ENCODE assay signal across 13 cellular contexts in genomic region chr6:109424946-109425345, GRCh38.
"Had no signal": no experiment of that assay in that cellular context is flagged by ENCODE, and none has a peak within 500 bp of the region (broad histone marks: within the 10 kb centered on the region; RNA-seq: fewer than 3 reads in every experiment).

No MANE protein-coding gene starts in this region.

- H3K4me3 Mint-ChIP-seq: activated CD4-positive, alpha-beta T cell treated with anti-CD3 and anti-CD28 coated beads for 36 hours; activated naive CD8-positive, alpha-beta T cell treated with anti-CD3 and anti-CD28 coated beads, Interleukin-2, amount 50 U/mL, for 24 hours; activated T-helper 1 cell treated with anti-CD3 and anti-CD28 coated beads, Interleukin-12 subunit alpha, Interleukin-12 subunit beta, Interleukin-2, Interleukin-4 antibody, amounts not matched to agents 30 ng/mL and 10 ng/mL and 1 ng/mL, durations not matched to agents 14 hours and 24 hours and 36 hours; mesothelial cell of epicardium; stimulated activated memory B cell treated with anti-CD40 and anti-IgM and Interleukin-4, amounts not matched to agents 10 μg/mL and 1 μg/mL and 100 μg/mL, for 72 hours; T-cell had no signal

- H3K4me3 ChIP-seq: coronary artery, transverse colon had no signal

- H3K36me3 ChIP-seq: transverse colon, WERI-Rb-1 had no signal

- H3K27me3 Mint-ChIP-seq: activated CD4-positive, alpha-beta T cell treated with anti-CD3 and anti-CD28 coated beads for 36 hours; activated naive CD8-positive, alpha-beta T cell treated with anti-CD3 and anti-CD28 coated beads, Interleukin-2, amount 50 U/mL, for 24 hours; stimulated activated memory B cell treated with anti-CD40 and anti-IgM and Interleukin-4, amounts not matched to agents 10 μg/mL and 1 μg/mL and 100 μg/mL, for 72 hours had no signal

- H3K27ac Mint-ChIP-seq: activated CD4-positive, alpha-beta T cell treated with anti-CD3 and anti-CD28 coated beads for 36 hours; activated naive CD8-positive, alpha-beta T cell treated with anti-CD3 and anti-CD28 coated beads, Interleukin-2, amount 50 U/mL, for 24 hours; activated T-helper 1 cell treated with anti-CD3 and anti-CD28 coated beads, Interleukin-12 subunit alpha, Interleukin-12 subunit beta, Interleukin-2, Interleukin-4 antibody, amounts not matched to agents 30 ng/mL and 10 ng/mL and 1 ng/mL, durations not matched to agents 14 hours and 24 hours and 36 hours; mesothelial cell of epicardium; stimulated activated memory B cell treated with anti-CD40 and anti-IgM and Interleukin-4, amounts not matched to agents 10 μg/mL and 1 μg/mL and 100 μg/mL, for 72 hours; T-cell had no signal

- H3K9me3 Mint-ChIP-seq: activated naive CD8-positive, alpha-beta T cell treated with anti-CD3 and anti-CD28 coated beads, Interleukin-2, amount 50 U/mL, for 24 hours; activated T-helper 1 cell treated with anti-CD3 and anti-CD28 coated beads, Interleukin-12 subunit alpha, Interleukin-12 subunit beta, Interleukin-2, Interleukin-4 antibody, amounts not matched to agents 30 ng/mL and 10 ng/mL and 1 ng/mL, durations not matched to agents 14 hours and 24 hours and 36 hours; mesothelial cell of epicardium; stimulated activated memory B cell treated with anti-CD40 and anti-IgM and Interleukin-4, amounts not matched to agents 10 μg/mL and 1 μg/mL and 100 μg/mL, for 72 hours; T-cell had no signal

- H3K27me3 ChIP-seq: transverse colon had no signal

- H3K4me1 Mint-ChIP-seq: activated CD4-positive, alpha-beta T cell treated with anti-CD3 and anti-CD28 coated beads for 36 hours; T-cell had no signal

- H3K27ac ChIP-seq: coronary artery, transverse colon, WERI-Rb-1 had no signal

- H3K9me3 ChIP-seq: transverse colon had no signal

- H3K36me3 Mint-ChIP-seq: mesothelial cell of epicardium; stimulated activated memory B cell treated with anti-CD40 and anti-IgM and Interleukin-4, amounts not matched to agents 10 μg/mL and 1 μg/mL and 100 μg/mL, for 72 hours had no signal

- ATAC-seq: activated CD4-positive, alpha-beta T cell treated with anti-CD3 and anti-CD28 coated beads for 36 hours; activated naive CD8-positive, alpha-beta T cell treated with anti-CD3 and anti-CD28 coated beads, Interleukin-2, amount 50 U/mL, for 24 hours; right cardiac atrium; stimulated activated memory B cell treated with anti-CD40 and anti-IgM and Interleukin-4, amounts not matched to agents 10 μg/mL and 1 μg/mL and 100 μg/mL, for 72 hours; T-cell had no signal

- DNase-seq: activated CD4-positive, alpha-beta T cell treated with anti-CD3 and anti-CD28 coated beads for 36 hours; activated naive CD4-positive, alpha-beta T cell; activated naive CD8-positive, alpha-beta T cell treated with anti-CD3 and anti-CD28 coated beads, Interleukin-2, amount 50 U/mL, for 24 hours; central memory CD4-positive, alpha-beta T cell; effector CD4-positive, alpha-beta T cell; right cardiac atrium; T-cell; transverse colon; WERI-Rb-1 had no signal
